1 cellular context compared by ENCODE assay signal in genomic region chr16:54140057-54140787, GRCh38.
TF ChIP-seq lines count a peak whose summit lies in the region.

No MANE protein-coding gene starts in this region.

TF ChIP-seq in HepG2, 621 proteins besides CTCF, POLR2A, EP300 and RAD21 (continued from another document and continues in another):
- TF ChIP-seq CHD4 (IDR thresholded peaks at IDR 0.05; ENCODE audit: borderline replicate concordance, low read length) (no peak), XRCC5 (optimal IDR thresholded peaks at IDR 0.05; ENCODE audit: low read length) (no peak), ARHGAP35 (CRISPR knock-in tag; IDR thresholded peaks at IDR 0.05; ENCODE audit: borderline replicate concordance) (no peak), ZBTB10 (CRISPR knock-in tag; IDR thresholded peaks at IDR 0.05; ENCODE audit: borderline replicate concordance) (no peak), ZNF432 (CRISPR knock-in tag; IDR thresholded peaks at IDR 0.05; ENCODE audit: borderline replicate concordance) (no peak), NRL (CRISPR knock-in tag; IDR thresholded peaks at IDR 0.05; ENCODE audit: borderline replicate concordance) (no peak), PREB (CRISPR knock-in tag; IDR thresholded peaks at IDR 0.05) (no peak), ZNF550 (CRISPR knock-in tag; IDR thresholded peaks at IDR 0.05; ENCODE audit: borderline replicate concordance) (no peak), ZNF343 (CRISPR knock-in tag; IDR thresholded peaks at IDR 0.05) (no peak), HNF4G (IDR thresholded peaks at IDR 0.05; ENCODE audit: borderline replicate concordance, low read depth, low read length) (peak; percentile 20; the same call in 1 of the 2 replicates), HNF4G (CRISPR knock-in tag; IDR thresholded peaks at IDR 0.05; ENCODE audit: borderline replicate concordance, low read depth) (no peak), ZBTB14 (CRISPR knock-in tag; IDR thresholded peaks at IDR 0.05) (no peak), ZNF562 (CRISPR knock-in tag; IDR thresholded peaks at IDR 0.05; ENCODE audit: borderline replicate concordance) (no peak), KDM1A (CRISPR knock-in tag; IDR thresholded peaks at IDR 0.05) (no peak), CENPT (CRISPR knock-in tag; IDR thresholded peaks at IDR 0.05; ENCODE audit: low read depth) (no peak), RBFOX2 (IDR thresholded peaks at IDR 0.05; ENCODE audit: low read depth, low read length) (no peak), GABPA (IDR thresholded peaks at IDR 0.05; ENCODE audit: low read depth, low read length) (no peak), GABPA (CRISPR knock-in tag; IDR thresholded peaks at IDR 0.05; ENCODE audit: low read depth) (no peak), BRF2 (CRISPR knock-in tag; IDR thresholded peaks at IDR 0.05) (no peak), HNRNPK (IDR thresholded peaks at IDR 0.05; ENCODE audit: low read depth, low read length, poor library complexity, severe bottlenecking) (no peak), HOXA9 (CRISPR knock-in tag; IDR thresholded peaks at IDR 0.05; ENCODE audit: borderline replicate concordance) (no peak), HMG20A (CRISPR knock-in tag; IDR thresholded peaks at IDR 0.05; ENCODE audit: borderline replicate concordance) (no peak), IRF2 (CRISPR knock-in tag; IDR thresholded peaks at IDR 0.05) (no peak), ARID2 (CRISPR knock-in tag; IDR thresholded peaks at IDR 0.05; ENCODE audit: borderline replicate concordance) (no peak), MIER3 (CRISPR knock-in tag; IDR thresholded peaks at IDR 0.05; ENCODE audit: borderline replicate concordance) (no peak), GATAD2A (CRISPR knock-in tag; IDR thresholded peaks at IDR 0.05) (peak; percentile 54), MIER2 (CRISPR knock-in tag; IDR thresholded peaks at IDR 0.05) (no peak), TRAFD1 (CRISPR knock-in tag; IDR thresholded peaks at IDR 0.05; ENCODE audit: borderline replicate concordance) (no peak), ZBTB26 (CRISPR knock-in tag; IDR thresholded peaks at IDR 0.05; ENCODE audit: borderline replicate concordance) (no peak), TFDP2 (CRISPR knock-in tag; IDR thresholded peaks at IDR 0.05) (no peak), NCOA2 (CRISPR knock-in tag; IDR thresholded peaks at IDR 0.05) (0 out of 2 replicates have a peak, but pooled peaks have one; percentile 33), CHD2 (IDR thresholded peaks at IDR 0.05; ENCODE audit: low read depth, low read length) (no peak), ZNF501 (CRISPR knock-in tag; IDR thresholded peaks at IDR 0.05) (no peak), ATF5 (CRISPR knock-in tag; IDR thresholded peaks at IDR 0.05; ENCODE audit: low read depth) (no peak), RBAK (CRISPR knock-in tag; IDR thresholded peaks at IDR 0.05) (no peak), HCFC1 (IDR thresholded peaks at IDR 0.05; ENCODE audit: low read depth, low read length) (no peak), ZBTB49 (CRISPR knock-in tag; IDR thresholded peaks at IDR 0.05; ENCODE audit: borderline replicate concordance) (no peak), ZNF20 (CRISPR knock-in tag; IDR thresholded peaks at IDR 0.05) (no peak), BRCA1 (CRISPR knock-in tag; IDR thresholded peaks at IDR 0.05) (no peak), AKAP8 (CRISPR knock-in tag; IDR thresholded peaks at IDR 0.05) (no peak), ZNF530 (CRISPR knock-in tag; IDR thresholded peaks at IDR 0.05; ENCODE audit: low read depth) (no peak), GMEB2 (CRISPR knock-in tag; IDR thresholded peaks at IDR 0.05; ENCODE audit: low read depth) (no peak), ZNF652 (CRISPR knock-in tag; IDR thresholded peaks at IDR 0.05; ENCODE audit: borderline replicate concordance, low read depth) (no peak), TCF12 (IDR thresholded peaks at IDR 0.05) (no peak), TCF12 (CRISPR knock-in tag; IDR thresholded peaks at IDR 0.05) (no peak), ZNF317 (CRISPR knock-in tag; IDR thresholded peaks at IDR 0.05) (no peak), NFKBIZ (CRISPR knock-in tag; IDR thresholded peaks at IDR 0.05) (no peak), THAP11 (CRISPR knock-in tag; IDR thresholded peaks at IDR 0.05) (no peak), REL (CRISPR knock-in tag; conservative IDR thresholded peaks at IDR 0.05) (no peak), IKZF1 (IDR thresholded peaks at IDR 0.05) (no peak), RARG (CRISPR knock-in tag; IDR thresholded peaks at IDR 0.05; ENCODE audit: low read depth) (no peak), GPN1 (CRISPR knock-in tag; IDR thresholded peaks at IDR 0.05; ENCODE audit: borderline replicate concordance) (no peak), TP53 (CRISPR knock-in tag; conservative IDR thresholded peaks at IDR 0.05) (no peak), MEF2D (CRISPR knock-in tag; IDR thresholded peaks at IDR 0.05) (no peak), POLR2AphosphoS5 (IDR thresholded peaks at IDR 0.05; ENCODE audit: low read depth, low read length) (no peak), GLI4 (CRISPR knock-in tag; IDR thresholded peaks at IDR 0.05; ENCODE audit: borderline replicate concordance) (no peak), SRSF4 (IDR thresholded peaks at IDR 0.05; ENCODE audit: low read depth, low read length, poor library complexity, severe bottlenecking) (no peak), TGIF2 (CRISPR knock-in tag; IDR thresholded peaks at IDR 0.05) (no peak), SALL1 (CRISPR knock-in tag; IDR thresholded peaks at IDR 0.05) (no peak), SIN3B (IDR thresholded peaks at IDR 0.05; ENCODE audit: low read length) (no peak), ARNTL (CRISPR knock-in tag; IDR thresholded peaks at IDR 0.05) (0 out of 2 replicates have a peak, but pooled peaks have one; percentile 21)
